22 cellular contexts compared by ENCODE assay signal in the genomic region with DNA sequence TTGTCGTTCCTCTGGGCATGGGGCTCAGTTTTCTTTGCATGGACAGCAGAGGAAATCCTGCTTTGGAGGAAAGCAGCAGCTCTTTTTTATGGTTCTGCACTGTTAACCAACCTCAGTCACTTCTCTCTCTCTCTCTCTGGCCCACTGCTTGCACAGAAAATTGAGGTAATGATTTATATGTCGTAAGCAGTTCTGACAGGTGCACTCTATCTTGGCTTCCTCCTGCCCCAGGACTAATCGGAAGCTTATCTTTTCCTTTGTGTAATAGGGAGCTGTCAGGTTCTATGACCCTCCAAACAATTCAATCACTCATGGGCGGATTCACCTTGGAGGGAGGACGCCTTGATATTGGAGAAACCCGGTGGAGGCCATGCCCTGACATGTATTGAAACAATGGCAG.
A peak's percentile ranks its signal among the peaks of the same experiment; 100 is the strongest.
DNase-seq lines count a peak whose midpoint lies in the region; ATAC-seq, FAIRE-seq and TF ChIP-seq lines count a peak whose summit lies in the region.
"Had no signal": no experiment of that assay in that cellular context is flagged by ENCODE, and none has a peak within 500 bp of the region (broad histone marks: within the 10 kb centered on the region; RNA-seq: fewer than 3 reads in every experiment).

No MANE protein-coding gene starts in this region.

- H3K9me3 ChIP-seq in BLaER1 treated with 17β-estradiol and CSF1 and Interleukin-3, amounts not matched to agents 10 nM and 100 nM (replicated peaks in 1 of 11), result no peaks in the 10 kb centered on the region
- H3K9me3 ChIP-seq in small intestine (ENCODE audit: control insufficient read depth, low read depth) (no peaks in the 10 kb centered on the region), psoas muscle (no peaks in the 10 kb centered on the region)
- H3K9me3 ChIP-seq: esophagus squamous epithelium, heart right ventricle, mucosa of descending colon, Peyer's patch, spleen, upper lobe of right lung had no signal

- POLR2A ChIA-PET in GM10248 (lab: Yijun Ruan, JAX), result no interaction called here

- no peak overlapping the region for H3K9ac ChIP-seq in BLaER1 treated with 17β-estradiol and CSF1 and Interleukin-3, amounts not matched to agents 10 nM and 100 nM

- H3K27me3 ChIP-seq in BLaER1 treated with 17β-estradiol and CSF1 and Interleukin-3, amounts not matched to agents 10 nM and 100 nM, result no peaks in the 10 kb centered on the region
- no peaks in the 10 kb centered on the region for H3K27me3 ChIP-seq in small intestine (ENCODE audit: control insufficient read depth in 2 of 2, insufficient read depth in 2 of 2, low read length in 2 of 2)
- H3K27me3 ChIP-seq in psoas muscle (ENCODE audit: insufficient read depth in 3 of 3, low read length in 2 of 3), result no peaks in the 10 kb centered on the region
- H3K27me3 ChIP-seq: esophagus squamous epithelium, Peyer's patch, upper lobe of right lung had no signal

- peak overlapping the region in 4 of 11 experiments; percentile 17 to 46 (median 31); a peak in 6 of 22 replicates for H3K27ac ChIP-seq in BLaER1 treated with 17β-estradiol and CSF1 and Interleukin-3, amounts not matched to agents 10 nM and 100 nM
- H3K27ac ChIP-seq in small intestine (ENCODE audit: low read depth in 1 of 2, low read length in 1 of 2), result no peak overlapping the region
- no peak overlapping the region for H3K27ac ChIP-seq in psoas muscle
- H3K27ac ChIP-seq: esophagus squamous epithelium, heart right ventricle, Peyer's patch, spleen, upper lobe of right lung had no signal

- CTCF ChIA-PET in GM10248 (lab: Yijun Ruan, JAX), result interaction anchor here (1.2 to 1.4 kb wide), 3 partner anchors 11 to 16 kb away, joined by 3 to 5 read pairs (median 3); no protein-coding TSS in a partner anchor

- WGBS in small intestine, 3 donors, result 10 to 21% (median 17%) methylated on average over 6 of the region's 6 CpGs
- WGBS in psoas muscle, 3 donors, result 38 to 50% (median 46%) methylated on average over 6 of the region's 6 CpGs

- H3K36me3 ChIP-seq in BLaER1 treated with 17β-estradiol and CSF1 and Interleukin-3, amounts not matched to agents 10 nM and 100 nM, result no peaks in the 10 kb centered on the region
- no peaks in the 10 kb centered on the region for H3K36me3 ChIP-seq in small intestine (ENCODE audit: control insufficient read depth in 2 of 2, insufficient read depth in 2 of 2, low read length in 2 of 2)
- no peaks in the 10 kb centered on the region for H3K36me3 ChIP-seq in psoas muscle (ENCODE audit: insufficient read depth in 1 of 2, low read depth in 1 of 2)
- H3K36me3 ChIP-seq: esophagus squamous epithelium, heart right ventricle, Peyer's patch, spleen, upper lobe of right lung had no signal

- intact Hi-C loops in psoas muscle (cut with DNase I), result no loop called here

- H3K4me3 ChIP-seq in BLaER1 treated with 17β-estradiol and CSF1 and Interleukin-3, amounts not matched to agents 10 nM and 100 nM, result no peak overlapping the region
- H3K4me3 ChIP-seq in small intestine (ENCODE audit: low read depth in 1 of 2, low read length in 2 of 2) (no peak overlapping the region), psoas muscle (no peak overlapping the region)
- H3K4me3 ChIP-seq: esophagus squamous epithelium, heart right ventricle, mucosa of descending colon, Peyer's patch, spleen, upper lobe of right lung had no signal

- peaks cover 8 to 34% (median 25%) of the 10 kb centered on the region in 10 experiments; a peak in 18 of 20 replicates for H3K4me1 ChIP-seq in BLaER1 treated with 17β-estradiol and CSF1 and Interleukin-3, amounts not matched to agents 10 nM and 100 nM
- H3K4me1 ChIP-seq in small intestine (ENCODE audit: control insufficient read depth in 2 of 2, insufficient read depth in 1 of 2, low read depth in 1 of 2, low read length in 1 of 2) (no peaks in the 10 kb centered on the region), psoas muscle (no peaks in the 10 kb centered on the region)
- H3K4me1 ChIP-seq: esophagus squamous epithelium, heart right ventricle, Peyer's patch, spleen, upper lobe of right lung had no signal

- ATAC-seq in GM21367 (IDR thresholded peaks at IDR 0.05; ENCODE audit: unreplicated experiment) (peak; percentile 74), HG03139 (IDR thresholded peaks at IDR 0.05; ENCODE audit: unreplicated experiment) (peak; percentile 69), psoas muscle (no peak)
- ATAC-seq: activated T-helper 17 cell treated with anti-CD3 and anti-CD28 coated beads, Interleukin-2, amount 50 U/mL, for 72 hours; heart right ventricle; mucosa of descending colon; upper lobe of right lung had no signal

- H4K20me1 ChIP-seq in BLaER1 treated with 17β-estradiol and CSF1 and Interleukin-3, amounts not matched to agents 10 nM and 100 nM, result no peaks in the 10 kb centered on the region

- peak overlapping the region; percentile 8 to 83 (median 67); a peak in 20 of 22 replicates for H3K4me2 ChIP-seq in BLaER1 treated with 17β-estradiol and CSF1 and Interleukin-3, amounts not matched to agents 10 nM and 100 nM

- no peak for FAIRE-seq in small intestine (lab: Jason Lieb, UNC)
- FAIRE-seq: D721Med, GM18507 had no signal

- TF ChIP-seq CTCF in GM10248 (IDR thresholded peaks at IDR 0.05; ENCODE audit: control extremely low read depth, extremely low read depth, low read depth, missing control alignments) (no peak), psoas muscle (IDR thresholded peaks at IDR 0.05) (no peak)

- DNase-seq in SK-N-DZ (ENCODE audit: low spot score) (peak; percentile 79), small intestine (no peak), GM10248 (ENCODE audit: extremely low spot score) (no peak), activated gamma-delta T cell treated with Interleukin-2 at 50 U/mL for 16 hours (no peak), psoas muscle (no peak)
- DNase-seq: activated CD4-positive, alpha-beta memory T cell treated with anti-CD3 and anti-CD28 coated beads, Interleukin-2, amount 10 ng/mL, durations not matched to agents 7 days and 5 days; aorta; esophagus squamous epithelium; heart right ventricle; IMR-90; mucosa of descending colon; NCI-H526; Peyer's patch; spleen; stimulated activated naive CD4-positive, alpha-beta T cell treated with Interleukin-2 at 50 U/mL for 16 hours; upper lobe of right lung had no signal

Comparison
In these comparisons a context has a peak if more than half of its experiments do, and no peak if none do; other contexts are left out.
1. ATAC-seq: peak in GM21367 (single experiment) and HG03139 (single experiment); none in psoas muscle (0 of 4).